ENCODE assay signal across 8 cellular contexts in genomic region chr1:59146651-59147358, GRCh38.
DNase-seq lines count a peak whose midpoint lies in the region; ATAC-seq and TF ChIP-seq lines count a peak whose summit lies in the region.

No MANE protein-coding gene starts in this region.

- no peak overlapping the region for H3K9ac ChIP-seq in parathyroid adenoma

- TF ChIP-seq CTCF in parathyroid adenoma (IDR thresholded peaks at IDR 0.05), result peak; percentile 12
- no peak for TF ChIP-seq CTCF in vagina (IDR thresholded peaks at IDR 0.05)

- H3K27me3 ChIP-seq in parathyroid adenoma (ENCODE audit: control insufficient read depth, insufficient read depth, low read length), result no peaks in the 10 kb centered on the region
- H3K27me3 ChIP-seq in vagina, result no peaks in the 10 kb centered on the region

- peak overlapping the region; percentile 86 for H2AFZ ChIP-seq in parathyroid adenoma

- H3K27ac ChIP-seq in parathyroid adenoma, result no peak overlapping the region
- H3K27ac ChIP-seq in vagina, result peak overlapping the region; percentile 60

- H3K4me2 ChIP-seq in parathyroid adenoma (ENCODE audit: low read length), result peak overlapping the region; percentile 66

- H3K4me1 ChIP-seq in parathyroid adenoma, result no peaks in the 10 kb centered on the region
- H3K4me1 ChIP-seq in vagina, result peaks cover 29% of the 10 kb centered on the region

- H3K4me3 ChIP-seq in parathyroid adenoma (ENCODE audit: low read depth, low read length), result peak overlapping the region; percentile 52
- peak overlapping the region; percentile 43 to 62 for H3K4me3 ChIP-seq in vagina

- H3K79me2 ChIP-seq in parathyroid adenoma, result no peaks in the 10 kb centered on the region

- intact Hi-C loops in head of caudate nucleus (cut with DNase I), result no loop called here
- intact Hi-C loops in vagina (cut with DNase I), result loop anchor here (10.0 kb wide), 1 partner anchor 362 kb away; the partner anchor contains the start of gene JUN

- ATAC-seq in GM21825 (IDR thresholded peaks at IDR 0.05; ENCODE audit: unreplicated experiment), result peak; percentile 56

- no peaks in the 10 kb centered on the region for H3K36me3 ChIP-seq in parathyroid adenoma (ENCODE audit: control insufficient read depth, insufficient read depth, low read length)
- no peaks in the 10 kb centered on the region for H3K36me3 ChIP-seq in vagina

- H3K9me3 ChIP-seq in parathyroid adenoma (ENCODE audit: control insufficient read depth, low read length) (no peaks in the 10 kb centered on the region), vagina (no peaks in the 10 kb centered on the region)

- DNase-seq in EH (ENCODE audit: low read depth) (peak; percentile 29), NCI-H2227 treated with DMSO at 0.1 percent for 48 hours (lab: John Stamatoyannopoulos, UW) (peak; percentile 2), head of caudate nucleus (peak in 32 of 42 donors; percentile 9 to 58 (median 26)), vagina (ENCODE audit: extremely low spot score in 2 of 2) (no peak), NCI-H1417 treated with DMSO at 0.1 percent for 48 hours (lab: John Stamatoyannopoulos, UW) (no peak)
- peak; percentile 77 for DNase-seq in activated effector memory CD4-positive, alpha-beta T cell treated with anti-CD3 and anti-CD28 coated beads, Interleukin-2, amount 50 U/mL, for 16 hours

- no peak for TF ChIP-seq POLR2A in vagina (IDR thresholded peaks at IDR 0.05)

Comparison
In these comparisons a context has a peak if more than half of its experiments do, and no peak if none do; other contexts are left out.
1. DNase-seq: peak in EH (single experiment), NCI-H2227 treated with DMSO at 0.1 percent for 48 hours (single experiment), activated effector memory CD4-positive, alpha-beta T cell treated with anti-CD3 and anti-CD28 coated beads, Interleukin-2, amount 50 U/mL, for 16 hours (single experiment) and head of caudate nucleus (32 of 42); none in vagina (0 of 2) and NCI-H1417 treated with DMSO at 0.1 percent for 48 hours (single experiment).